Comparison of ENCODE assay signal across 11 cellular contexts in genomic region chr2:204051476-204051875, GRCh38.
DNase-seq lines count a peak whose midpoint lies in the region; ATAC-seq, FAIRE-seq and TF ChIP-seq lines count a peak whose summit lies in the region.
"Had no signal": no experiment of that assay in that cellular context is flagged by ENCODE, and none has a peak within 500 bp of the region (broad histone marks: within the 10 kb centered on the region; RNA-seq: fewer than 3 reads in every experiment).

No MANE protein-coding gene starts in this region.

- peak; percentile 34 for TF ChIP-seq CTCF in D721Med (IDR thresholded peaks at IDR 0.05; ENCODE audit: insufficient read depth, missing control alignments)
- no peak for TF ChIP-seq CTCF in WTC11 (IDR thresholded peaks at IDR 0.05)
- peak; percentile 22 for TF ChIP-seq CTCF in kidney epithelial cell (IDR thresholded peaks at IDR 0.05; ENCODE audit: insufficient read depth, low read length, poor library complexity, severe bottlenecking)

- no peaks in the 10 kb centered on the region for H3K9me3 Mint-ChIP-seq in WTC11

- no peaks in the 10 kb centered on the region for H3K36me3 ChIP-seq in kidney epithelial cell (ENCODE audit: control insufficient read depth, insufficient read depth, low read length)
- H3K36me3 ChIP-seq: left lung, thoracic aorta had no signal

- FAIRE-seq in D721Med (lab: Jason Lieb, UNC), result no peak

- H3K4me3 Mint-ChIP-seq in WTC11, result no peak overlapping the region

- no peaks in the 10 kb centered on the region for H3K27me3 Mint-ChIP-seq in WTC11 (ENCODE audit: low read depth)

- intact Hi-C loops in posterior vena cava (cut with DNase I), result no loop called here

- H3K4me3 ChIP-seq in kidney epithelial cell (ENCODE audit: low read depth, low read length), result no peak overlapping the region
- H3K4me3 ChIP-seq: left lung, thoracic aorta had no signal

- peak; percentile 94 for ATAC-seq in WTC11
- no peak for ATAC-seq in HG03432 (IDR thresholded peaks at IDR 0.05; ENCODE audit: unreplicated experiment)
- ATAC-seq: left lung had no signal

- H3K36me3 Mint-ChIP-seq in WTC11, result no peaks in the 10 kb centered on the region

- H3K4me1 Mint-ChIP-seq in WTC11, result peaks cover under 1% of the 10 kb centered on the region; the same call in 1 of the 2 replicates

- CTCF ChIA-PET in WTC11 (lab: Charles Lee), result interaction anchor here (0.7 to 2.2 kb wide), 17 partner anchors 10 to 194 kb away, joined by 3 to 15 read pairs (median 4); no protein-coding TSS in a partner anchor

- POLR2A ChIA-PET in WTC11 (lab: Charles Lee), result no interaction called here

- no peak overlapping the region for H3K27ac Mint-ChIP-seq in WTC11

- peaks cover 4% of the 10 kb centered on the region for H3K27me3 ChIP-seq in kidney epithelial cell (ENCODE audit: control insufficient read depth, insufficient read depth, low read length)
- H3K27me3 ChIP-seq: left lung had no signal

- DNase-seq in D721Med (ENCODE audit: insufficient read length, low spot score) (no peak), HT1080 (ENCODE audit: low read depth) (peak; percentile 13), WTC11 (ENCODE audit: low spot score) (peak; percentile 18), kidney epithelial cell (ENCODE audit: low read depth) (no peak), NCI-H2227 treated with DMSO at 0.1 percent for 48 hours (lab: John Stamatoyannopoulos, UW) (no peak), posterior vena cava (ENCODE audit: low spot score) (no peak), activated T-cell treated with anti-CD3 and anti-CD28 coated beads for 4 hours (no peak)
- DNase-seq: left lung, NCI-H345 had no signal

TF ChIP-seq in WTC11, 78 proteins besides CTCF, POLR2A, EP300 and RAD21:
- TF ChIP-seq ZBTB21 (CRISPR knock-in tag; IDR thresholded peaks at IDR 0.05; ENCODE audit: borderline replicate concordance), result no peak
- no peak for TF ChIP-seq SP1 (CRISPR knock-in tag; conservative IDR thresholded peaks at IDR 0.05)
- no peak for TF ChIP-seq KAT7 (CRISPR knock-in tag; IDR thresholded peaks at IDR 0.05; ENCODE audit: borderline replicate concordance)
- no peak for TF ChIP-seq IRF2 (CRISPR knock-in tag; IDR thresholded peaks at IDR 0.05; ENCODE audit: borderline replicate concordance, low read depth)
- no peak for TF ChIP-seq SMAD3 (CRISPR knock-in tag; IDR thresholded peaks at IDR 0.05; ENCODE audit: borderline replicate concordance)
- TF ChIP-seq ZNF425 (CRISPR knock-in tag; conservative IDR thresholded peaks at IDR 0.05), result no peak
- TF ChIP-seq CREB1 (CRISPR knock-in tag; IDR thresholded peaks at IDR 0.05), result no peak
- TF ChIP-seq ELF4 (CRISPR knock-in tag; IDR thresholded peaks at IDR 0.05; ENCODE audit: low read depth), result no peak
- no peak for TF ChIP-seq ZNF532 (CRISPR knock-in tag; IDR thresholded peaks at IDR 0.05; ENCODE audit: borderline replicate concordance)
- TF ChIP-seq OVOL2 (CRISPR knock-in tag; IDR thresholded peaks at IDR 0.05; ENCODE audit: borderline replicate concordance), result no peak
- TF ChIP-seq GRHL2 (CRISPR knock-in tag; IDR thresholded peaks at IDR 0.05; ENCODE audit: insufficient replicate concordance, severe bottlenecking), result no peak
- TF ChIP-seq MAX (CRISPR knock-in tag; IDR thresholded peaks at IDR 0.05), result no peak

Comparison
In these comparisons a context has a peak if more than half of its experiments do, and no peak if none do; other contexts are left out.
1. DNase-seq: peak in HT1080 (single experiment) and WTC11 (single experiment); none in D721Med (single experiment), kidney epithelial cell (single experiment), NCI-H2227 treated with DMSO at 0.1 percent for 48 hours (single experiment), posterior vena cava (single experiment) and activated T-cell treated with anti-CD3 and anti-CD28 coated beads for 4 hours (single experiment).